1 cellular context compared by ENCODE assay signal in the genomic region with DNA sequence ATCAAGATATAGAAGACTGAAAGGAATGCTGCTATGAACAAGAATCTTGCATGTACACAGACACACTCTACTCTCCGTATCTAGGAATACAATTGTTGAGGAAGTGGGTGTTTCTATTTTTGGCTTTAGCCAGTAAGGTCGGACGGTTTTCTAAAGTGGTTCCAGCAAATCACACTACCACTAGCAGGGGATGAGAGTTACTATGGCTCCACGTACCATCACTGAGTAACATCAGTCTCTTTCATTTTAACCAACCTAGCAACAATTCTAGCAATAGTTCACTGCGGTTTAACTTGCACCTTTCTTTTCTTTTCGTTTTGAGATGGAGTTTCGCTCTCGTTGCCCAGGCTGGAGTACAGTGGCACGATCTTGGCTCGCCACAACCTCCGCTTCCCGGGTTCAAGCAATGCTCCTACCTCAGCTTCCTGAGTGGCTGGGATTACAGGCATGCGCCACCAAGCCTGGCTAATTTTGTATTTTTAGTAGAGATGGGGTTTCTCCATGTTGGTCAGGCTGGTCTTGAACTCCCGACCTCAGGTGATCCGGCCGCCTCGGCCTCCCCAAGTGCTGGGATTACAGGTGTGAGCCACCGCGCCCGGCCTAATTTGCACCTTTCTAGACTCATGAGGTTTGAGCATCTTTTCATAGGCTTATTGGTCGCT.
TF ChIP-seq lines count a peak whose summit lies in the region.

No MANE protein-coding gene starts in this region.

TF ChIP-seq in GM12878, 131 proteins besides CTCF, POLR2A, EP300 and RAD21 (continued from another document):
- TF ChIP-seq, protein P1, sequence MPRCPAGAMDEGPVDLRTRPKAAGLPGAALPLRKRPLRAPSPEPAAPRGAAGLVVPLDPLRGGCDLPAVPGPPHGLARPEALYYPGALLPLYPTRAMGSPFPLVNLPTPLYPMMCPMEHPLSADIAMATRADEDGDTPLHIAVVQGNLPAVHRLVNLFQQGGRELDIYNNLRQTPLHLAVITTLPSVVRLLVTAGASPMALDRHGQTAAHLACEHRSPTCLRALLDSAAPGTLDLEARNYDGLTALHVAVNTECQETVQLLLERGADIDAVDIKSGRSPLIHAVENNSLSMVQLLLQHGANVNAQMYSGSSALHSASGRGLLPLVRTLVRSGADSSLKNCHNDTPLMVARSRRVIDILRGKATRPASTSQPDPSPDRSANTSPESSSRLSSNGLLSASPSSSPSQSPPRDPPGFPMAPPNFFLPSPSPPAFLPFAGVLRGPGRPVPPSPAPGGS (IDR thresholded peaks at IDR 0.05; ENCODE audit: borderline replicate concordance, insufficient read depth, low read depth, low read length, poor library complexity, severe bottlenecking), result peak; percentile 45
- TF ChIP-seq DPF2 (IDR thresholded peaks at IDR 0.05) (peak; percentile 98), PAX5 (IDR thresholded peaks at IDR 0.05; ENCODE audit: borderline replicate concordance, low read depth, low read length) (peak; percentile 73; the same call in 1 of the 2 replicates), FOXM1 (IDR thresholded peaks at IDR 0.05; ENCODE audit: low read depth, low read length) (peak; percentile 97), ETV6 (conservative IDR thresholded peaks at IDR 0.05 in 1 of 2, IDR thresholded peaks at IDR 0.05 in 1 of 2; ENCODE audit: borderline replicate concordance in 1 of 2, low read depth in 1 of 2) (peak in 1 of 2 experiments; percentile 78; a peak in 2 of 4 replicates), CHD2 (IDR thresholded peaks at IDR 0.05; ENCODE audit: borderline replicate concordance, low read depth, low read length) (peak; percentile 25; the same call in 1 of the 2 replicates), JUNB (IDR thresholded peaks at IDR 0.05) (peak; percentile 91), ATF2 (IDR thresholded peaks at IDR 0.05; ENCODE audit: low read length) (peak; percentile 89), BHLHE40 (IDR thresholded peaks at IDR 0.05; ENCODE audit: borderline replicate concordance in 1 of 2, low read depth in 2 of 2, low read length in 1 of 2) (peak; percentile 75 to 92), TCF7 (IDR thresholded peaks at IDR 0.05; ENCODE audit: borderline replicate concordance) (0 out of 2 replicates have a peak, but pooled peaks have one; percentile 63), NR2F1 (conservative IDR thresholded peaks at IDR 0.05) (peak; percentile 88), RUNX3 (IDR thresholded peaks at IDR 0.05; ENCODE audit: low read length) (peak; percentile 97), IKZF1 (conservative IDR thresholded peaks at IDR 0.05) (peak; percentile 97), RELA (IDR thresholded peaks at IDR 0.05; ENCODE audit: borderline replicate concordance, partially characterized antibody) (peak; percentile 51), ATF7 (IDR thresholded peaks at IDR 0.05; ENCODE audit: low read depth) (peak; percentile 74), BACH1 (IDR thresholded peaks at IDR 0.05; ENCODE audit: borderline replicate concordance) (peak; percentile 93; the same call in 1 of the 2 replicates), SPI1 (IDR thresholded peaks at IDR 0.05; ENCODE audit: borderline replicate concordance, insufficient read depth, low read depth, low read length) (peak; percentile 84), GATAD2B (conservative IDR thresholded peaks at IDR 0.05; ENCODE audit: low read depth) (peak; percentile 78), SP1 (IDR thresholded peaks at IDR 0.05; ENCODE audit: low read depth, low read length) (peak; percentile 40), RCOR1 (conservative IDR thresholded peaks at IDR 0.05; ENCODE audit: low read depth, low read length) (0 out of 2 replicates have a peak, but pooled peaks have one; percentile 73), IRF4 (IDR thresholded peaks at IDR 0.05; ENCODE audit: low read depth, low read length) (peak; percentile 83), TCF3 (IDR thresholded peaks at IDR 0.05; ENCODE audit: borderline replicate concordance, insufficient read depth, low read depth, low read length) (peak; percentile 79; the same call in 1 of the 2 replicates), MLLT1 (IDR thresholded peaks at IDR 0.05) (peak; percentile 92), HDGF (IDR thresholded peaks at IDR 0.05) (peak; percentile 90), CBFB (IDR thresholded peaks at IDR 0.05; ENCODE audit: low read depth) (peak; percentile 86), MYB (IDR thresholded peaks at IDR 0.05; ENCODE audit: borderline replicate concordance, low read depth, low read length) (peak; percentile 58; the same call in 1 of the 2 replicates), GABPA (IDR thresholded peaks at IDR 0.05; ENCODE audit: low read depth) (0 out of 2 replicates have a peak, but pooled peaks have one; percentile 48), NFIC (IDR thresholded peaks at IDR 0.05; ENCODE audit: low read depth, low read length) (peak; percentile 93), MEF2A (IDR thresholded peaks at IDR 0.05; ENCODE audit: insufficient read depth, low read depth, low read length) (peak; percentile 97), POU2F2 (IDR thresholded peaks at IDR 0.05; ENCODE audit: borderline replicate concordance, low read depth, low read length) (peak; percentile 58; the same call in 1 of the 3 replicates), BCL11A (IDR thresholded peaks at IDR 0.05; ENCODE audit: low read depth, low read length) (peak; percentile 84), BMI1 (IDR thresholded peaks at IDR 0.05; ENCODE audit: borderline replicate concordance) (peak; percentile 85), SMAD1 (IDR thresholded peaks at IDR 0.05; ENCODE audit: low read depth, partially characterized antibody) (peak; percentile 23), TCF12 (IDR thresholded peaks at IDR 0.05; ENCODE audit: low read depth, low read length) (peak; percentile 69; the same call in 1 of the 2 replicates), ZNF207 (IDR thresholded peaks at IDR 0.05; ENCODE audit: borderline replicate concordance) (peak; percentile 84; the same call in 1 of the 2 replicates)
- TF ChIP-seq, protein P2, sequence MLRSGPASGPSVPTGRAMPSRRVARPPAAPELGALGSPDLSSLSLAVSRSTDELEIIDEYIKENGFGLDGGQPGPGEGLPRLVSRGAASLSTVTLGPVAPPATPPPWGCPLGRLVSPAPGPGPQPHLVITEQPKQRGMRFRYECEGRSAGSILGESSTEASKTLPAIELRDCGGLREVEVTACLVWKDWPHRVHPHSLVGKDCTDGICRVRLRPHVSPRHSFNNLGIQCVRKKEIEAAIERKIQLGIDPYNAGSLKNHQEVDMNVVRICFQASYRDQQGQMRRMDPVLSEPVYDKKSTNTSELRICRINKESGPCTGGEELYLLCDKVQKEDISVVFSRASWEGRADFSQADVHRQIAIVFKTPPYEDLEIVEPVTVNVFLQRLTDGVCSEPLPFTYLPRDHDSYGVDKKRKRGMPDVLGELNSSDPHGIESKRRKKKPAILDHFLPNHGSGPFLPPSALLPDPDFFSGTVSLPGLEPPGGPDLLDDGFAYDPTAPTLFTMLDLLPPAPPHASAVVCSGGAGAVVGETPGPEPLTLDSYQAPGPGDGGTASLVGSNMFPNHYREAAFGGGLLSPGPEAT (IDR thresholded peaks at IDR 0.05; ENCODE audit: low read depth), result peak; percentile 92
